8 cellular contexts compared by ENCODE assay signal in genomic region chr3:178515345-178515744, GRCh38.
A peak's percentile ranks its signal among the peaks of the same experiment; 100 is the strongest.
ATAC-seq and TF ChIP-seq lines count a peak whose summit lies in the region.
"Not testable (repeated sequence)": the region's sequence is repeated elsewhere in the genome, so short reads cannot be mapped to it uniquely, and the experiment has no call there.

No MANE protein-coding gene starts in this region.

- peak overlapping the region; percentile 47 for H3K4me3 ChIP-seq in DOHH2 (ENCODE audit: low read length)
- H3K4me3 ChIP-seq in OCI-LY1 (ENCODE audit: low read depth, low read length, poor library complexity, severe bottlenecking): not testable (repeated sequence)

- not testable (repeated sequence) for H3K27me3 ChIP-seq in DOHH2 (ENCODE audit: control insufficient read depth, low read length); OCI-LY1 (ENCODE audit: insufficient read depth, low read length)

- H2AFZ ChIP-seq in OCI-LY1 (ENCODE audit: low read length): not testable (repeated sequence)

- H3K27ac ChIP-seq in DOHH2 (ENCODE audit: low read depth, low read length) (peak overlapping the region; percentile 90), OCI-LY1 (ENCODE audit: low read depth, low read length, poor library complexity, severe bottlenecking) (peak overlapping the region; percentile 48)

- H4K20me1 ChIP-seq in DOHH2 (ENCODE audit: control insufficient read depth, insufficient read depth, low read depth, low read length); OCI-LY1 (ENCODE audit: insufficient read depth, low read length): not testable (repeated sequence)

- peak overlapping the region; percentile 56 for H3K4me2 ChIP-seq in DOHH2 (ENCODE audit: low read length)
- H3K4me2 ChIP-seq in OCI-LY1 (ENCODE audit: low read length): not testable (repeated sequence)

- H3K9me2 ChIP-seq in DOHH2 (replicated peaks; ENCODE audit: control insufficient read depth, low read length); OCI-LY1 (ENCODE audit: low read depth, low read length): not testable (repeated sequence)

- H3K9ac ChIP-seq in OCI-LY1 (ENCODE audit: low read length): not testable (repeated sequence)

- H3K9me3 ChIP-seq in DOHH2 (ENCODE audit: control insufficient read depth, insufficient read depth, low read length); OCI-LY1 (ENCODE audit: low read length): not testable (repeated sequence)

- H3F3A ChIP-seq in DOHH2 (ENCODE audit: control insufficient read depth, insufficient read depth): peaks cover 10% of the 10 kb centered on the region
- not testable (repeated sequence) for H3F3A ChIP-seq in OCI-LY1 (ENCODE audit: insufficient read depth, low read length)

- ATAC-seq in GM18517 (IDR thresholded peaks at IDR 0.05; ENCODE audit: unreplicated experiment) (peak; percentile 38), GM19328 (IDR thresholded peaks at IDR 0.05; ENCODE audit: unreplicated experiment) (peak; percentile 41), GM21529 (IDR thresholded peaks at IDR 0.05; ENCODE audit: unreplicated experiment) (peak; percentile 31), HG02852 (IDR thresholded peaks at IDR 0.05; ENCODE audit: unreplicated experiment) (peak; percentile 40), HG03103 (IDR thresholded peaks at IDR 0.05; ENCODE audit: low read depth, unreplicated experiment) (peak; percentile 27), HG03457 (IDR thresholded peaks at IDR 0.05; ENCODE audit: unreplicated experiment) (peak; percentile 35)

- H3K79me2 ChIP-seq in DOHH2 (ENCODE audit: control insufficient read depth, low read length); OCI-LY1 (ENCODE audit: insufficient read depth, low read length): not testable (repeated sequence)

- not testable (repeated sequence) for TF ChIP-seq CTCF in DOHH2 (IDR thresholded peaks at IDR 0.05; ENCODE audit: low read depth, low read length, poor library complexity, severe bottlenecking); OCI-LY1 (IDR thresholded peaks at IDR 0.05; ENCODE audit: low read length)

- peaks cover 86% of the 10 kb centered on the region for H3K4me1 ChIP-seq in DOHH2 (ENCODE audit: control insufficient read depth, low read length)
- H3K4me1 ChIP-seq in OCI-LY1 (ENCODE audit: insufficient read depth, low read length, severe bottlenecking): peaks cover 22% of the 10 kb centered on the region

- H3K36me3 ChIP-seq in DOHH2 (ENCODE audit: control insufficient read depth, low read length): peaks cover 14% of the 10 kb centered on the region
- H3K36me3 ChIP-seq in OCI-LY1 (ENCODE audit: insufficient read depth, low read length): not testable (repeated sequence)
